In genomic region chr7:141974831-141975230, GRCh38 we compare ENCODE assay signal across 9 cellular contexts. TPM values are rescaled to one million over a fixed set of nuclear protein-coding genes. Genes with fewer than 3 reads are reported as not detected.
DNase-seq lines count a peak whose midpoint lies in the region; ATAC-seq and TF ChIP-seq lines count a peak whose summit lies in the region.
"Had no signal": no experiment of that assay in that cellular context is flagged by ENCODE, and none has a peak within 500 bp of the region (broad histone marks: within the 10 kb centered on the region; RNA-seq: fewer than 3 reads in every experiment).

No MANE protein-coding gene starts in this region.

- H3K4me3 ChIP-seq in HL-60 (replicated peaks; ENCODE audit: insufficient read depth, low read length) = no peak overlapping the region

- TF ChIP-seq CTCF in HL-60 (IDR thresholded peaks at IDR 0.05; ENCODE audit: insufficient read depth, low read length) = peak; percentile 18

- H3K27ac ChIP-seq in HL-60 (replicated peaks) = 0 out of 2 replicates have a peak overlapping the region, but pooled peaks have one; percentile 14

- ATAC-seq in left lobe of liver = peak; percentile 59
- ATAC-seq in GM21825 (IDR thresholded peaks at IDR 0.05; ENCODE audit: unreplicated experiment) = no peak
- ATAC-seq in GM18502 (IDR thresholded peaks at IDR 0.05; ENCODE audit: poor library complexity, unreplicated experiment) = no peak

- DNase-seq in DMS53 treated with DMSO at 0.1 percent for 48 hours (lab: John Stamatoyannopoulos, UW; ENCODE audit: unreplicated experiment) (peak; percentile 29), HL-60 (ENCODE audit: low read depth in 1 of 2, low spot score in 1 of 2) (peak in 1 of 2 experiments; percentile 59), SW480 (ENCODE audit: low spot score) (peak; percentile 36), left lobe of liver (ENCODE audit: low spot score) (no peak), NCI-H2029 treated with DMSO at 0.1 percent for 48 hours (lab: John Stamatoyannopoulos, UW) (no peak)
- DNase-seq in stimulated activated CD4-positive, alpha-beta T cell treated with anti-CD3 and anti-CD28 coated beads, Interleukin-12 subunit alpha, Interleukin-12 subunit beta, amount 100 ng/mL, for 4 hours = no peak

- no peaks in the 10 kb centered on the region for H3K27me3 ChIP-seq in HL-60 (ENCODE audit: insufficient read depth, poor library complexity, severe bottlenecking)

RNA-seq across cellular contexts. Expression of gene TAS2R38, which starts 1.3 kb away (rescaled TPM):
- total RNA-seq in left lobe of liver = not detected

RNA-seq across cellular contexts. Expression of gene MGAM, which starts 20.8 kb away (rescaled TPM):
- total RNA-seq in left lobe of liver = 0.40 TPM

RNA-seq across cellular contexts. Expression of gene CLEC5A, which starts 28.1 kb away (rescaled TPM):
- total RNA-seq in left lobe of liver = 0.18 TPM

RNA-seq across cellular contexts. Expression of gene OR9A4, which starts 58.6 kb away (rescaled TPM):
- total RNA-seq in left lobe of liver = not detected
- total RNA-seq: mononuclear cell had no signal

Comparison
In these comparisons a context has a peak if more than half of its experiments do, and no peak if none do; other contexts are left out.
1. DNase-seq: peak in DMS53 treated with DMSO at 0.1 percent for 48 hours (single experiment) and SW480 (single experiment); none in left lobe of liver (single experiment), NCI-H2029 treated with DMSO at 0.1 percent for 48 hours (single experiment) and stimulated activated CD4-positive, alpha-beta T cell treated with anti-CD3 and anti-CD28 coated beads, Interleukin-12 subunit alpha, Interleukin-12 subunit beta, amount 100 ng/mL, for 4 hours (single experiment).